1 cellular context compared by ENCODE assay signal in the genomic region with DNA sequence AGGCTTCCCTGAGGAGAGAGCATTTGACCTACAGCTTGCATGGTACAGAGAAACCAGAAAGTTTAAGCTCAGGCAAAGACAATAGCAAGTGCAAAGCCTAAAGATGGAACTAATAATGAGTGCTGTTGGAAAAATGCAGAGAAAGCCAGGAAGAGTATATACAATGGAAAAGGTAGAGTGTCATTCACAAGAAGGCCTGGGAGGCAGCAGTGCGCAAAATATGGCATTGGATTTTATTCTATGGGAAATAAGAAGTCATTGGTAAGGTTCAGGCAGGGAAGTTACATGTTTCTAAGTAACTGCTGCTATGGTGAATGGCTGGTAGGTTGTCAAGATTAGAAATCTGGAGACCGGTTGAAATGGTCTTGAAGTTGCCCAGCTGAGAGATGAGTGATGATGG.
TF ChIP-seq lines count a peak whose summit lies in the region.

No MANE protein-coding gene starts in this region.

TF ChIP-seq in IMR-90, 13 proteins besides CTCF, POLR2A, EP300 and RAD21 (continued from another document):
- TF ChIP-seq, protein P1, sequence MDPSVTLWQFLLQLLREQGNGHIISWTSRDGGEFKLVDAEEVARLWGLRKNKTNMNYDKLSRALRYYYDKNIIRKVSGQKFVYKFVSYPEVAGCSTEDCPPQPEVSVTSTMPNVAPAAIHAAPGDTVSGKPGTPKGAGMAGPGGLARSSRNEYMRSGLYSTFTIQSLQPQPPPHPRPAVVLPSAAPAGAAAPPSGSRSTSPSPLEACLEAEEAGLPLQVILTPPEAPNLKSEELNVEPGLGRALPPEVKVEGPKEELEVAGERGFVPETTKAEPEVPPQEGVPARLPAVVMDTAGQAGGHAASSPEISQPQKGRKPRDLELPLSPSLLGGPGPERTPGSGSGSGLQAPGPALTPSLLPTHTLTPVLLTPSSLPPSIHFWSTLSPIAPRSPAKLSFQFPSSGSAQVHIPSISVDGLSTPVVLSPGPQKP (IDR thresholded peaks at IDR 0.05; ENCODE audit: borderline replicate concordance, low read depth, low read length), result no peak
- TF ChIP-seq MAZ (IDR thresholded peaks at IDR 0.05; ENCODE audit: borderline replicate concordance, low read depth, low read length), result no peak
- TF ChIP-seq MAFK (IDR thresholded peaks at IDR 0.05; ENCODE audit: low read depth, low read length), result no peak
- no peak for TF ChIP-seq MXI1 (IDR thresholded peaks at IDR 0.05; ENCODE audit: borderline replicate concordance, low read depth, low read length)
